7 cellular contexts compared by ENCODE assay signal in the genomic region with DNA sequence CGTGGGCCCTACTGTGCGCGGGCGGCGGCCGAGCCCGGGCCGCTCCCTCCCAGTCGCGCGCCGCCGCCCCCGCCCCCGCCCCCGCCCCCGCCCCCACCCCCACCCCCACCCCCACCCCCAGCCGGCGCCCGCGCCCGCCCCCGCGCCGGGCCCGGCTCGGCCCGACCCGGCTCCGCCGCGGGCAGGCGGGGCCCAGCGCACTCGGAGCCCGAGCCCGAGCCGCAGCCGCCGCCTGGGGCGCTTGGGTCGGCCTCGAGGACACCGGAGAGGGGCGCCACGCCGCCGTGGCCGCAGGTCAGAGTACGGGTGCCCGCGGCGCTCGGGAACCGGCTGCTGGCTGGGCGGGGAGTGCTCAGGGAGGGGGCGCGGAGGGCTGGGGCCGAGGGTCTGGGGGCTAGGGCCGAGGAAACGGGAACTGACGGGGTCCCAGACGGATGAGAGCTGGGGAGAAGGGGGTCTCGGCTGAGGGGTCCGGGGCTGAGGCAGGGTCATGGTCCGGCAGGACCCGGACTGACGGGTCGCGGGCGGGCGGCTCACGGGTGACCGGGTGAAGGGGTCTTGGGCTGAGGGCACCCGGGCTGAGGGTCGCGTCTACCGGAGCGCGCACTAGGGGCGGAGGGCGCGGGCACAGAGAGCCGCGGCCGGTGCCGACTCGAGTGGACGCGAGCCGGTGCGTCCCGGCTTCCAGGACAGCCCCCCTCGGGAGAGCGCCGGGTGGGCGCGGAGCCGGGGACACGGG. TPM values are rescaled to one million over a fixed set of nuclear protein-coding genes. Genes with fewer than 3 reads are reported as not detected.
DNase-seq lines count a peak whose midpoint lies in the region; ATAC-seq and TF ChIP-seq lines count a peak whose summit lies in the region.

No MANE protein-coding gene starts in this region.

- H3K27me3 Mint-ChIP-seq in endodermal cell (ENCODE audit: insufficient read depth) (peaks cover 66% of the 10 kb centered on the region), mesothelial cell of epicardium (ENCODE audit: low read depth) (peaks cover 29% of the 10 kb centered on the region)

- H3K27me3 ChIP-seq in endodermal cell (ENCODE audit: control insufficient read depth, insufficient read depth, low read length, poor library complexity, severe bottlenecking), result peaks cover 80% of the 10 kb centered on the region

- no peaks in the 10 kb centered on the region for H3K9me3 ChIP-seq in endodermal cell (ENCODE audit: control insufficient read depth, low read length)

- ATAC-seq in GM19467 (IDR thresholded peaks at IDR 0.05; ENCODE audit: unreplicated experiment), result peak; percentile 47
- no peak for ATAC-seq in GM18870 (IDR thresholded peaks at IDR 0.05; ENCODE audit: unreplicated experiment)

- no peak overlapping the region for H3K27ac Mint-ChIP-seq in endodermal cell
- H3K27ac Mint-ChIP-seq in mesothelial cell of epicardium, result peak overlapping the region; percentile 47

- DNase-seq in NOMO-1 treated with DMSO at 0.1 percent for 48 hours (lab: John Stamatoyannopoulos, UW; ENCODE audit: unreplicated experiment) (peak; percentile 31), endodermal cell (peak; percentile 75), mesothelial cell of epicardium (ENCODE audit: low spot score in 2 of 2, unreplicated experiment in 2 of 2) (peak; percentile 27 to 54), NCI-H1694 treated with DMSO at 0.1 percent for 48 hours (lab: John Stamatoyannopoulos, UW) (no peak), NCI-H146 (lab: John Stamatoyannopoulos, UW) (no peak)

- peaks cover 5% of the 10 kb centered on the region for H3K9me3 Mint-ChIP-seq in endodermal cell
- H3K9me3 Mint-ChIP-seq in mesothelial cell of epicardium, result no peaks in the 10 kb centered on the region

- TF ChIP-seq CTCF in endodermal cell (conservative IDR thresholded peaks at IDR 0.05) (no peak), mesothelial cell of epicardium (IDR thresholded peaks at IDR 0.05; ENCODE audit: unreplicated experiment) (no peak)

- no peaks in the 10 kb centered on the region for H3K36me3 Mint-ChIP-seq in endodermal cell (ENCODE audit: low read depth)
- no peaks in the 10 kb centered on the region for H3K36me3 Mint-ChIP-seq in mesothelial cell of epicardium

- H3K36me3 ChIP-seq in endodermal cell (ENCODE audit: control insufficient read depth, insufficient read depth, low read length), result no peaks in the 10 kb centered on the region

- H3K27ac ChIP-seq in endodermal cell (ENCODE audit: low read depth, low read length), result no peak overlapping the region

- H3K4me3 ChIP-seq in endodermal cell (ENCODE audit: low read length), result peak overlapping the region; percentile 73

- peak overlapping the region; percentile 64 for H3K4me3 Mint-ChIP-seq in endodermal cell
- peak overlapping the region; percentile 75 for H3K4me3 Mint-ChIP-seq in mesothelial cell of epicardium

- no peaks in the 10 kb centered on the region for H3K4me1 ChIP-seq in endodermal cell (ENCODE audit: control insufficient read depth, insufficient read depth, low read length)

- H3K9ac ChIP-seq in endodermal cell (ENCODE audit: extremely low read depth, low read length, poor library complexity, severe bottlenecking), result no peak overlapping the region

- H3K4me1 Mint-ChIP-seq in endodermal cell, result no peaks in the 10 kb centered on the region
- peaks cover 19% of the 10 kb centered on the region for H3K4me1 Mint-ChIP-seq in mesothelial cell of epicardium

- WGBS in endodermal cell (ENCODE audit: insufficient coverage in 1 of 2, insufficient read length in 1 of 2), 2 experiments, result 0% methylated on average over 27 to 78 of the region's 100 CpGs

RNA-seq across cellular contexts. Expression of a gene that starts 1.0 kb away (rescaled TPM):
- total RNA-seq in endodermal cell, result 1 to 10 TPM; 3.8 to 4.5 TPM
- polyA plus RNA-seq in endodermal cell (2013, experiment 1 of 2), result 0.93 TPM
- 0.58 TPM for polyA plus RNA-seq in endodermal cell (2013, experiment 2 of 2)
- total RNA-seq in mesothelial cell of epicardium, result 10.1 to 13.3 TPM (median 11.7 TPM) in 3 replicates

Comparison
In these comparisons a context has a peak if more than half of its experiments do, and no peak if none do; other contexts are left out.
1. DNase-seq: peak in NOMO-1 treated with DMSO at 0.1 percent for 48 hours (single experiment), endodermal cell (single experiment) and mesothelial cell of epicardium (2 of 2); none in NCI-H1694 treated with DMSO at 0.1 percent for 48 hours (single experiment) and NCI-H146 (single experiment).